ENCODE assay signal across 25 cellular contexts in the genomic region with DNA sequence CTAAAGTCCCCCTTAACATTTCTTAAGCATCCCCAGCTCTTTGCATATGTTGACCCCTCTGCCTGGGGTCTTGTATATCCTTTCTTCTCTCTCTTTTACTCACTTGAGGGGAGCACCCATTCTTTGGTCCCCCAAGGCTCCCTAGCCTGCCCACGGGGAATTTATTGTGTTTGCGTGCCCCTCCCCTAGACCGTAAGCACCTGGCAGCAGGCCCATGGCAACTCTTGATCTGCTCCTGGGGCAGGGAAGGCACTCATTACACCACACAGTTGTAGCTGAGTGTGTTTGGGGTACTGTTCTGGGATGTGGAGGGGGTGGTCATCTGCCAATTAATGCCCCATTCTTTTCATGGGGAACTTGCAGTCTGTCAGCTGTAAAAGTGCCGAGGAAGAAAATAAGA.
"Had no signal": no experiment of that assay in that cellular context is flagged by ENCODE, and none has a peak within 500 bp of the region (broad histone marks: within the 10 kb centered on the region; RNA-seq: fewer than 3 reads in every experiment).

No MANE protein-coding gene starts in this region.

- H3K79me2 ChIP-seq: hepatocyte had no signal

- ATAC-seq: activated naive CD4-positive, alpha-beta T cell treated with anti-CD3 and anti-CD28 coated beads, Interleukin-2, amount 50 U/mL, for 72 hours; effector memory CD8-positive, alpha-beta T cell; gastroesophageal sphincter; left cardiac atrium; right lobe of liver had no signal

- H3K36me3 ChIP-seq: ascending aorta, cardiac muscle cell, gastroesophageal sphincter, ovary, right lobe of liver, SJSA1, tibial nerve had no signal

- H3K9me3 ChIP-seq: ascending aorta, gastroesophageal sphincter, ovary, right lobe of liver, SJSA1, tibial nerve had no signal

- H3K4me3 ChIP-seq: ascending aorta, cardiac muscle cell, gastroesophageal sphincter, hepatocyte, ovary, right lobe of liver, SJSA1, tibial nerve had no signal

- H3K4me3 Mint-ChIP-seq: effector memory CD8-positive, alpha-beta T cell; nephron progenitor cell had no signal

- DNase-seq: activated CD4-positive, alpha-beta T cell treated with anti-CD3 and anti-CD28 coated beads for 4 hours; activated CD4-positive, alpha-beta T cell treated with anti-CD3 and anti-CD28 coated beads, Interleukin-2, amount 50 U/mL, for 4 hours; activated CD8-positive, alpha-beta memory T cell treated with anti-CD3 and anti-CD28 coated beads, Interleukin-2, amount 50 U/mL, for 4 hours; activated gamma-delta T cell treated with Interleukin-2 at 50 U/mL for 16 hours; activated T-cell treated with anti-CD3 and anti-CD28 coated beads, Interleukin-2, amount 50 U/mL, for 1 hour; cortex of kidney; effector memory CD8-positive, alpha-beta T cell; islet precursor cell; left cardiac atrium; mammary epithelial cell; nephron progenitor cell; ovary; right lobe of liver; stimulated activated CD4-positive, alpha-beta T cell treated with anti-CD3 and anti-CD28 coated beads, Interleukin-12 subunit alpha, Interleukin-12 subunit beta, amount 100 ng/mL, for 4 hours; stimulated activated CD4-positive, alpha-beta T cell treated with anti-CD3 and anti-CD28 coated beads, Interleukin-4, amount 100 ng/mL, for 1 hour had no signal

- H2AFZ ChIP-seq: hepatocyte had no signal

- H3K27me3 ChIP-seq: ascending aorta, cardiac muscle cell, hepatocyte, ovary, right lobe of liver, SJSA1, tibial nerve had no signal

- H3K27ac ChIP-seq: ascending aorta, gastroesophageal sphincter, hepatocyte, ovary, right lobe of liver, SJSA1, tibial nerve, VCaP had no signal

- H3K27me3 Mint-ChIP-seq: progenitor cell of endocrine pancreas had no signal

- H3K4me1 ChIP-seq: ascending aorta, gastroesophageal sphincter, right lobe of liver, tibial nerve had no signal

- H3K4me2 ChIP-seq: hepatocyte had no signal

- H3K9me3 Mint-ChIP-seq: activated naive CD4-positive, alpha-beta T cell treated with anti-CD3 and anti-CD28 coated beads, Interleukin-2, amount 50 U/mL, for 72 hours; effector memory CD8-positive, alpha-beta T cell; nephron progenitor cell had no signal

- H3K36me3 Mint-ChIP-seq: activated naive CD4-positive, alpha-beta T cell treated with anti-CD3 and anti-CD28 coated beads, Interleukin-2, amount 50 U/mL, for 72 hours; brain had no signal

- H3K27ac Mint-ChIP-seq: brain, nephron progenitor cell, progenitor cell of endocrine pancreas had no signal
